Comparison of ENCODE assay signal across 18 cellular contexts in genomic region chr6:125940691-125941090, GRCh38. TPM values are rescaled to one million over a fixed set of nuclear protein-coding genes. Genes with fewer than 3 reads are reported as not detected.
A peak's percentile ranks its signal among the peaks of the same experiment; 100 is the strongest.
DNase-seq lines count a peak whose midpoint lies in the region; ATAC-seq, FAIRE-seq and TF ChIP-seq lines count a peak whose summit lies in the region.
"Had no signal": no experiment of that assay in that cellular context is flagged by ENCODE, and none has a peak within 500 bp of the region (broad histone marks: within the 10 kb centered on the region; RNA-seq: fewer than 3 reads in every experiment).

No MANE protein-coding gene starts in this region.

- no peaks in the 10 kb centered on the region for H3K27me3 Mint-ChIP-seq in mesothelial cell of epicardium (ENCODE audit: low read depth)

- POLR2A ChIA-PET in A549 (lab: Yijun Ruan, JAX) = no interaction called here
- POLR2A ChIA-PET in H1 (lab: Charles Lee; ENCODE audit: partially characterized antibody) = no interaction called here

- H2BK5ac ChIP-seq in H1 (ENCODE audit: low read depth, low read length) = no peak overlapping the region

- no peaks in the 10 kb centered on the region for H4K20me1 ChIP-seq in H1 (replicated peaks in 1 of 2; ENCODE audit: control insufficient read depth in 1 of 2, insufficient read depth in 2 of 2, low read length in 2 of 2)

- no peak overlapping the region for H3K56ac ChIP-seq in H1 (replicated peaks; ENCODE audit: insufficient read length, low read depth, low read length)

- H3K4me3 Mint-ChIP-seq in mesothelial cell of epicardium = no peak overlapping the region
- H3K4me3 Mint-ChIP-seq: activated CD4-positive, alpha-beta T cell treated with anti-CD3 and anti-CD28 coated beads, Interleukin-2, amount 10 ng/mL, durations not matched to agents 7 days and 5 days; brain; stimulated activated memory B cell treated with anti-CD40 and anti-IgM and Interleukin-4, amounts not matched to agents 10 μg/mL and 1 μg/mL and 100 μg/mL, for 72 hours had no signal

- no peak overlapping the region for H2BK20ac ChIP-seq in H1 (ENCODE audit: low read length)

- H3K23me2 ChIP-seq in H1 (ENCODE audit: low read depth, low read length) = no peaks in the 10 kb centered on the region

- no peaks in the 10 kb centered on the region; a peak in 2 of 7 replicates for H3K27me3 ChIP-seq in H1 (replicated peaks in 1 of 4; ENCODE audit: control insufficient read depth in 3 of 4, extremely low read depth in 1 of 4, insufficient read depth in 3 of 4, low read length in 3 of 4)
- H3K27me3 ChIP-seq: tibial nerve had no signal

- 8% methylated on average over 3 of the region's 3 CpGs for WGBS in A549 (ENCODE audit: missing lambda C conversion rate)
- WGBS in H1 (ENCODE audit: extremely low coverage in 1 of 2, insufficient coverage in 1 of 2, insufficient read length in 1 of 2, insufficient replicate concordance in 2 of 2, low coverage in 1 of 2, low lambda C conversion rate in 2 of 2, missing lambda C conversion rate in 1 of 2), 2 experiments = 88% methylated on average over 3 of the region's 3 CpGs; no CpG with 5 or more reads in 1 of the 2 experiments

- peak in 1 of 2 experiments; percentile 9; a peak in 2 of 6 replicates for ATAC-seq in A549
- ATAC-seq in HG02763 (IDR thresholded peaks at IDR 0.05; ENCODE audit: unreplicated experiment) = no peak
- no peak for ATAC-seq in activated naive CD4-positive, alpha-beta T cell treated with anti-CD3 and anti-CD28 coated beads, Interleukin-2, amount 50 U/mL, for 72 hours
- no peak for ATAC-seq in GM19395 (IDR thresholded peaks at IDR 0.05; ENCODE audit: unreplicated experiment)
- ATAC-seq in GM19455 (IDR thresholded peaks at IDR 0.05; ENCODE audit: unreplicated experiment) = no peak
- ATAC-seq: stimulated activated memory B cell treated with anti-CD40 and anti-IgM and Interleukin-4, amounts not matched to agents 10 μg/mL and 1 μg/mL and 100 μg/mL, for 72 hours had no signal

- H3K4me2 ChIP-seq in A549 = peak overlapping the region; percentile 48
- H3K4me2 ChIP-seq in H1 (ENCODE audit: insufficient read depth in 1 of 2, low read depth in 2 of 2, low read length in 2 of 2) = no peak overlapping the region

- no peak overlapping the region for H4K5ac ChIP-seq in H1 (ENCODE audit: insufficient read length, low read depth, low read length)

- peak overlapping the region; percentile 1; the same call in 1 of the 2 replicates for H2AFZ ChIP-seq in H1 (ENCODE audit: low read length)

- H2BK12ac ChIP-seq in H1 (ENCODE audit: low read depth, low read length) = no peak overlapping the region

- H3K4me3 ChIP-seq in A549 = no peak overlapping the region
- no peak overlapping the region for H3K4me3 ChIP-seq in H1 (ENCODE audit: extremely low read depth in 1 of 4, insufficient read depth in 2 of 4, low read depth in 3 of 4, low read length in 4 of 4)
- H3K4me3 ChIP-seq: tibial nerve had no signal

- no peak overlapping the region for H3K4ac ChIP-seq in H1 (replicated peaks; ENCODE audit: insufficient read length, low read depth, low read length)

- no peak overlapping the region for H4K8ac ChIP-seq in H1 (ENCODE audit: extremely low read depth, insufficient read depth, low read length)

- no peaks in the 10 kb centered on the region for H3K9me3 Mint-ChIP-seq in mesothelial cell of epicardium
- no peaks in the 10 kb centered on the region for H3K9me3 Mint-ChIP-seq in activated naive CD4-positive, alpha-beta T cell treated with anti-CD3 and anti-CD28 coated beads, Interleukin-2, amount 50 U/mL, for 72 hours
- H3K9me3 Mint-ChIP-seq: activated CD4-positive, alpha-beta T cell treated with anti-CD3 and anti-CD28 coated beads, Interleukin-2, amount 10 ng/mL, durations not matched to agents 7 days and 5 days; brain; stimulated activated memory B cell treated with anti-CD40 and anti-IgM and Interleukin-4, amounts not matched to agents 10 μg/mL and 1 μg/mL and 100 μg/mL, for 72 hours had no signal

- TF ChIP-seq EP300 in A549 (IDR thresholded peaks at IDR 0.05) (0 out of 5 replicates have a peak, but pooled peaks of 1 of the 2 experiments have one; percentile 20), H1 (IDR thresholded peaks at IDR 0.05; ENCODE audit: borderline replicate concordance in 1 of 2, low read depth in 2 of 2, low read length in 2 of 2) (no peak)

- peak overlapping the region; percentile 94 for H3K27ac Mint-ChIP-seq in mesothelial cell of epicardium
- no peak overlapping the region for H3K27ac Mint-ChIP-seq in activated naive CD4-positive, alpha-beta T cell treated with anti-CD3 and anti-CD28 coated beads, Interleukin-2, amount 50 U/mL, for 72 hours
- H3K27ac Mint-ChIP-seq: activated CD4-positive, alpha-beta T cell treated with anti-CD3 and anti-CD28 coated beads, Interleukin-2, amount 10 ng/mL, durations not matched to agents 7 days and 5 days; brain; stimulated activated memory B cell treated with anti-CD40 and anti-IgM and Interleukin-4, amounts not matched to agents 10 μg/mL and 1 μg/mL and 100 μg/mL, for 72 hours had no signal

- H3K27ac ChIP-seq in A549 (peak overlapping the region; percentile 93 to 98), H1 (ENCODE audit: low read depth, low read length) (no peak overlapping the region)

- no peaks in the 10 kb centered on the region for H3K79me2 ChIP-seq in H1 (ENCODE audit: control insufficient read depth in 1 of 2, insufficient read depth in 2 of 2, low read length in 2 of 2)

- H2BK15ac ChIP-seq in H1 (ENCODE audit: low read length) = no peak overlapping the region

- no peak for TF ChIP-seq CTCF in A549 (IDR thresholded peaks at IDR 0.05)
- no peak for TF ChIP-seq CTCF in H1 (IDR thresholded peaks at IDR 0.05; ENCODE audit: control extremely low read depth in 1 of 3, insufficient read depth in 1 of 3, low read depth in 1 of 3, low read length in 3 of 3)
- TF ChIP-seq CTCF in mesothelial cell of epicardium (IDR thresholded peaks at IDR 0.05; ENCODE audit: unreplicated experiment) = no peak

- CTCF ChIA-PET in A549 (lab: Yijun Ruan, JAX) (interaction anchor here (2.4 to 4.6 kb wide), 2 partner anchors 13 to 15 kb away, joined by 9 to 18 read pairs; partner anchors contain the start of gene HINT3), H1 (lab: Charles Lee; ENCODE audit: partially characterized antibody) (interaction anchor here (0.7 to 3.7 kb wide), 9 partner anchors 11 to 83 kb away, joined by 3 to 13 read pairs (median 4); partner anchors contain the start of gene HINT3)

- no peak overlapping the region for H4K91ac ChIP-seq in H1 (replicated peaks; ENCODE audit: insufficient read length, low read length)

- TF ChIP-seq RAD21 in A549 (conservative IDR thresholded peaks at IDR 0.05 in 1 of 2, IDR thresholded peaks at IDR 0.05 in 1 of 2) = no peak
- no peak for TF ChIP-seq RAD21 in H1 (IDR thresholded peaks at IDR 0.05 in 1 of 2, conservative IDR thresholded peaks at IDR 0.05 in 1 of 2; ENCODE audit: low read depth in 2 of 2, low read length in 2 of 2)

- no peaks in the 10 kb centered on the region for H3K9me3 ChIP-seq in A549
- H3K9me3 ChIP-seq in H1 (ENCODE audit: insufficient read depth in 2 of 2, low read depth in 1 of 2, low read length in 1 of 2) = no peaks in the 10 kb centered on the region

- no peak overlapping the region for H3K9ac ChIP-seq in H1 (replicated peaks in 1 of 4; ENCODE audit: extremely low read depth in 1 of 4, low read depth in 3 of 4, low read length in 3 of 4)

- FAIRE-seq in A549 (lab: Jason Lieb, UNC) = no peak
- no peak for FAIRE-seq in H1 (lab: Jason Lieb, UNC)
- FAIRE-seq: A204.1 had no signal

- TF ChIP-seq POLR2A in A549 (IDR thresholded peaks at IDR 0.05; ENCODE audit: low read length) (no peak), H1 (IDR thresholded peaks at IDR 0.05; ENCODE audit: control extremely low read depth in 1 of 2, low read depth in 2 of 2, low read length in 2 of 2) (no peak)

- H3K14ac ChIP-seq in H1 (ENCODE audit: insufficient read length) = no peak overlapping the region

- H3K23ac ChIP-seq in H1 (ENCODE audit: insufficient read length) = no peak overlapping the region

- H3K18ac ChIP-seq in H1 (ENCODE audit: extremely low read depth, low read length) = no peak overlapping the region

- H3K79me1 ChIP-seq in H1 (ENCODE audit: low read depth, low read length) = no peaks in the 10 kb centered on the region

- no peak overlapping the region for H2AK5ac ChIP-seq in H1 (ENCODE audit: low read depth, low read length)

- no peaks in the 10 kb centered on the region for H3K36me3 ChIP-seq in H1 (ENCODE audit: control insufficient read depth in 2 of 4, insufficient read depth in 4 of 4, low read length in 3 of 4)
- H3K36me3 ChIP-seq: tibial nerve had no signal

- H3K4me1 Mint-ChIP-seq in mesothelial cell of epicardium = peaks cover 53% of the 10 kb centered on the region
- H3K4me1 Mint-ChIP-seq: brain; stimulated activated memory B cell treated with anti-CD40 and anti-IgM and Interleukin-4, amounts not matched to agents 10 μg/mL and 1 μg/mL and 100 μg/mL, for 72 hours had no signal

- H2BK120ac ChIP-seq in H1 (replicated peaks; ENCODE audit: low read depth, low read length) = no peak overlapping the region

- H3K4me1 ChIP-seq in A549 = peaks cover 70% of the 10 kb centered on the region
- H3K4me1 ChIP-seq in H1 (replicated peaks in 1 of 4; ENCODE audit: control insufficient read depth in 3 of 4, insufficient read depth in 4 of 4, low read length in 3 of 4) = no peaks in the 10 kb centered on the region

- DNase-seq in A549 (ENCODE audit: low read depth in 1 of 2, low spot score in 1 of 2) (no peak), NCI-H226 (peak; percentile 88), H1 (ENCODE audit: low read depth in 1 of 2, low spot score in 2 of 2) (no peak), mesothelial cell of epicardium (ENCODE audit: low spot score in 2 of 2, unreplicated experiment in 2 of 2) (no peak)
- no peak for DNase-seq in activated naive CD4-positive, alpha-beta T cell treated with anti-CD3 and anti-CD28 coated beads, Interleukin-2, amount 50 U/mL, for 72 hours (ENCODE audit: low spot score in 2 of 2)
- DNase-seq: activated CD4-positive, alpha-beta T cell treated with anti-CD3 and anti-CD28 coated beads, Interleukin-2, amount 10 ng/mL, durations not matched to agents 7 days and 5 days; activated naive CD4-positive, alpha-beta T cell treated with Interleukin-2 at 50 U/mL for 16 hours; activated T-cell treated with anti-CD3 and anti-CD28 coated beads for 4 hours; dermis blood vessel endothelial cell; left cardiac atrium; NCI-H510A treated with DMSO at 0.1 percent for 48 hours had no signal

- no peaks in the 10 kb centered on the region for H3K36me3 Mint-ChIP-seq in mesothelial cell of epicardium
- no peaks in the 10 kb centered on the region for H3K36me3 Mint-ChIP-seq in activated naive CD4-positive, alpha-beta T cell treated with anti-CD3 and anti-CD28 coated beads, Interleukin-2, amount 50 U/mL, for 72 hours
- H3K36me3 Mint-ChIP-seq: brain; stimulated activated memory B cell treated with anti-CD40 and anti-IgM and Interleukin-4, amounts not matched to agents 10 μg/mL and 1 μg/mL and 100 μg/mL, for 72 hours had no signal

RNA-seq across cellular contexts. Expression of gene HINT3, which starts 15.9 kb away (rescaled TPM):
- polyA plus RNA-seq in A549 (2011; rRNA removed) (4.7 and 7.2 TPM in 2 replicates), A549 (2017; fragmentation: RNase III; extraction: RNeasy Plus Mini Kit Qiagen cat#74134 plus additional on column Dnase treatment) (13.0 to 13.8 TPM (median 13.5 TPM) in 3 replicates), H1 (2011; rRNA removed) (1.2 and 1.5 TPM in 2 replicates)
- 2.1 and 2.9 TPM in 2 replicates for polyA plus RNA-seq in A549 (2012; cell fraction: cytosol; rRNA removed)
- 1.1 and 1.9 TPM in 2 replicates for polyA plus RNA-seq in A549 (2012; cell fraction: nucleus; rRNA removed)
- 1.5 and 1.6 TPM in 2 replicates for polyA minus RNA-seq in A549 (2011; rRNA and poly(A)+ RNA removed)
- total RNA-seq in H1 (2021; fragmentation: NEBNext Ultra II Directional; extraction: Animal tissue kit (Norgen Biotek cat#: 25700)) = 7.7 and 7.8 TPM in 2 replicates
- 1.8 TPM for polyA plus RNA-seq in H1 (2011; cell fraction: cytosol; rRNA removed)
- 1.0 TPM for polyA plus RNA-seq in H1 (2011; cell fraction: nucleus; rRNA removed)
- polyA plus RNA-seq in H1 (2012, experiment 1 of 2) = 3.5 to 5.6 TPM (median 4.6 TPM) in 4 replicates
- 0.73 TPM for polyA plus RNA-seq in H1 (2012, experiment 2 of 2)
- polyA plus RNA-seq in H1 (2013, experiment 1 of 2) = 4.3 TPM
- 3.9 TPM for polyA plus RNA-seq in H1 (2013, experiment 2 of 2)
- polyA minus RNA-seq in H1 (2011; rRNA and poly(A)+ RNA removed) = 0.79 and 2.0 TPM in 2 replicates
- polyA minus RNA-seq in H1 (2011; cell fraction: cytosol; rRNA and poly(A)+ RNA removed) = 2.5 TPM
- 3.0 TPM for polyA minus RNA-seq in H1 (2011; cell fraction: nucleus; rRNA and poly(A)+ RNA removed)
- 16.3 to 17.5 TPM (median 17.2 TPM) in 3 replicates for total RNA-seq in mesothelial cell of epicardium
- 10 to 100 TPM in 1 of 2 donors, 1 to 10 TPM in 1; 7.0 to 11.5 TPM for total RNA-seq in activated naive CD4-positive, alpha-beta T cell treated with anti-CD3 and anti-CD28 coated beads, Interleukin-2, amount 50 U/mL, for 72 hours

RNA-seq across cellular contexts. Expression of gene TRMT11, which starts 45.6 kb away (rescaled TPM):
- polyA plus RNA-seq in A549 (2011; rRNA removed) = 33.2 and 44.1 TPM in 2 replicates
- polyA plus RNA-seq in A549 (2012; cell fraction: cytosol; rRNA removed) = 9.6 and 10.9 TPM in 2 replicates
- polyA plus RNA-seq in A549 (2012; cell fraction: nucleus; rRNA removed) = 6.9 and 11.0 TPM in 2 replicates
- 16.1 to 17.4 TPM (median 16.2 TPM) in 3 replicates for polyA plus RNA-seq in A549 (2017; fragmentation: RNase III; extraction: RNeasy Plus Mini Kit Qiagen cat#74134 plus additional on column Dnase treatment)
- polyA minus RNA-seq in A549 (2011; rRNA and poly(A)+ RNA removed) = 16.6 and 20.7 TPM in 2 replicates
- 23.3 and 32.4 TPM in 2 replicates for total RNA-seq in H1 (2021; fragmentation: NEBNext Ultra II Directional; extraction: Animal tissue kit (Norgen Biotek cat#: 25700))
- 11.8 and 19.7 TPM in 2 replicates for polyA plus RNA-seq in H1 (2011; rRNA removed)
- polyA plus RNA-seq in H1 (2011; cell fraction: cytosol; rRNA removed) = 24.8 TPM
- 20.7 TPM for polyA plus RNA-seq in H1 (2011; cell fraction: nucleus; rRNA removed)
- polyA plus RNA-seq in H1 (2012, experiment 1 of 2) = 19.8 to 26.7 TPM (median 22.1 TPM) in 4 replicates
- 2.5 TPM for polyA plus RNA-seq in H1 (2012, experiment 2 of 2)
- 17.1 TPM for polyA plus RNA-seq in H1 (2013, experiment 1 of 2)
- polyA plus RNA-seq in H1 (2013, experiment 2 of 2) = 16.3 TPM
- polyA minus RNA-seq in H1 (2011; rRNA and poly(A)+ RNA removed) = 29.2 and 34.1 TPM in 2 replicates
- polyA minus RNA-seq in H1 (2011; cell fraction: cytosol; rRNA and poly(A)+ RNA removed) = 15.0 TPM
- polyA minus RNA-seq in H1 (2011; cell fraction: nucleus; rRNA and poly(A)+ RNA removed) = 76.8 TPM
- 30.8 to 34.6 TPM (median 31.8 TPM) in 3 replicates for total RNA-seq in mesothelial cell of epicardium
- 10 to 100 TPM; 33.0 to 53.6 TPM for total RNA-seq in activated naive CD4-positive, alpha-beta T cell treated with anti-CD3 and anti-CD28 coated beads, Interleukin-2, amount 50 U/mL, for 72 hours

Comparison
In these comparisons a context has a peak if more than half of its experiments do, and no peak if none do; other contexts are left out.
1. Of the 18 proteins assayed by ChIP-seq in both H1 and A549: peak only in H1: none; only in A549: E2F6 and MAX; in both: none; in neither: 15; mixed calls (peak in some experiments, not most) for 1.